ENCODE assay signal across 24 cellular contexts in the genomic region with DNA sequence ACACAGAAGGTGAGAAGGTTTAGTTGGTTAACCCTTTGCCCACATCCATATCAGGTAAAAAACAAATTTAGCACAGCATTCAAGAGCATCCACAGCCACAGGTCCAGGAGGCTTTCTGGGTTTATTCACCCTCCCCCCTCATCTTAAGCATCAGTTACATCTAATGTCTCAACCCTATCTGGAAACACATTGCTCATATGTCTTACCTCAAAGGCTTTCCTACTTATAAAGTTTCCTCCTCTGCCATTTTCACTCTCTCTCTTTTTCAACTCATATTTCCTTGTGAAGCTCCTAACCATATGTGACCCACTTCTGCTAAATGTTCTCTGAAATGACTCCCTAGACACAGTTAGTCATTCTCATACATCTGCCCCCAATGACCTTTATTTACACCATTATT. TPM values are rescaled to one million over a fixed set of nuclear protein-coding genes. Genes with fewer than 3 reads are reported as not detected.
DNase-seq lines count a peak whose midpoint lies in the region; ATAC-seq and TF ChIP-seq lines count a peak whose summit lies in the region.
"Had no signal": no experiment of that assay in that cellular context is flagged by ENCODE, and none has a peak within 500 bp of the region (broad histone marks: within the 10 kb centered on the region; RNA-seq: fewer than 3 reads in every experiment).

No MANE protein-coding gene starts in this region.

- no peak overlapping the region for H3K4me3 ChIP-seq in IMR-90 (ENCODE audit: insufficient read depth, low read depth, low read length)
- H3K4me3 ChIP-seq: breast epithelium, gastrocnemius medialis, left ventricle myocardium inferior, tibial nerve had no signal

- BruUV-seq in IMR-90 (replicated peaks; lab: Mats Ljungman, UMichigan) = no TSS peak

- H3K4me3 Mint-ChIP-seq in activated T-cell treated with anti-CD3 and anti-CD28 coated beads, Interleukin-2, amount 50 U/mL, for 24 hours = peak overlapping the region; percentile 34
- peak overlapping the region; percentile 15 for H3K4me3 Mint-ChIP-seq in T-helper 2 cell treated with Interferon-gamma antibody and Interleukin-4, amounts not matched to agents 5 μg/mL and 100 μg/mL, for 36 hours
- H3K4me3 Mint-ChIP-seq: naive thymus-derived CD4-positive, alpha-beta T cell; T-helper 1 cell treated with Interleukin-12 subunit alpha and Interleukin-12 subunit beta and Interleukin-4 antibody, amounts not matched to agents 30 μg/mL and 1 μg/mL, for 36 hours had no signal

- POLR2A ChIA-PET in IMR-90 (lab: Charles Lee; ENCODE audit: unreplicated experiment) = no interaction called here

- intact Hi-C loops in IMR-90 (cut with micrococcal nuclease) = no loop called here

- DNase-seq in activated T-cell treated with anti-CD3 and anti-CD28 coated beads, Interleukin-2, amount 50 U/mL, for 24 hours = no peak
- DNase-seq in activated T-cell treated with anti-CD3 and anti-CD28 coated beads, Interleukin-2, amount 50 U/mL, for 1 hour = no peak
- DNase-seq in IMR-90 (no peak), iris pigment epithelial cell (ENCODE audit: low read depth) (peak; percentile 44), NCI-H187 (lab: John Stamatoyannopoulos, UW) (no peak), NCI-H2029 (lab: John Stamatoyannopoulos, UW) (no peak)
- peak; percentile 42 for DNase-seq in T-helper 2 cell treated with Interferon-gamma antibody and Interleukin-4, amounts not matched to agents 5 μg/mL and 100 μg/mL, for 36 hours (ENCODE audit: low spot score)
- DNase-seq: amygdala; effector memory CD4-positive, alpha-beta T cell; erythroblast; gastrocnemius medialis; H7; hypothalamus; KBM-7; left ventricle myocardium inferior; naive thymus-derived CD4-positive, alpha-beta T cell; NCI-H1092; NCI-H1930; NCI-H526 treated with DMSO at 0.1 percent for 48 hours had no signal

- H3K9ac ChIP-seq in IMR-90 (ENCODE audit: low read depth, low read length) = no peak overlapping the region

- no peak overlapping the region for H2BK5ac ChIP-seq in IMR-90 (ENCODE audit: low read depth, low read length, poor library complexity, severe bottlenecking)

- H3K4me2 ChIP-seq in IMR-90 (ENCODE audit: low read depth, low read length) = no peak overlapping the region

- no peak for TF ChIP-seq CTCF in IMR-90 (conservative IDR thresholded peaks at IDR 0.05; ENCODE audit: low read depth, low read length)

- no peaks in the 10 kb centered on the region for H3K36me3 ChIP-seq in IMR-90 (ENCODE audit: control insufficient read depth, insufficient read depth, low read length)
- H3K36me3 ChIP-seq: breast epithelium, gastrocnemius medialis, left ventricle myocardium inferior, tibial nerve had no signal

- H3K27me3 ChIP-seq in IMR-90 (ENCODE audit: control insufficient read depth, insufficient read depth, low read length) = no peaks in the 10 kb centered on the region
- H3K27me3 ChIP-seq: breast epithelium, gastrocnemius medialis, tibial nerve had no signal

- peaks cover 18% of the 10 kb centered on the region for H3K9me3 Mint-ChIP-seq in activated T-cell treated with anti-CD3 and anti-CD28 coated beads, Interleukin-2, amount 50 U/mL, for 24 hours
- peaks cover 11% of the 10 kb centered on the region for H3K9me3 Mint-ChIP-seq in T-helper 2 cell treated with Interferon-gamma antibody and Interleukin-4, amounts not matched to agents 5 μg/mL and 100 μg/mL, for 36 hours

- dilution Hi-C loops in IMR-90 (cut with HindIII; ENCODE audit: low sequenced_read_pairs, unreplicated experiment) = no loop called here

- no peak overlapping the region for H3K4ac ChIP-seq in IMR-90 (ENCODE audit: low read depth, low read length)

- H3K27ac ChIP-seq in IMR-90 (ENCODE audit: insufficient read depth, low read length) = no peak overlapping the region
- H3K27ac ChIP-seq: breast epithelium, C4-2B, gastrocnemius medialis, left ventricle myocardium inferior, tibial nerve had no signal

- H4K20me1 ChIP-seq in IMR-90 (ENCODE audit: insufficient read depth, low read length) = no peaks in the 10 kb centered on the region

- no peaks in the 10 kb centered on the region for H3K79me1 ChIP-seq in IMR-90 (ENCODE audit: low read depth in 1 of 2, low read length in 2 of 2)

- no peaks in the 10 kb centered on the region for H3K36me3 Mint-ChIP-seq in activated T-cell treated with anti-CD3 and anti-CD28 coated beads, Interleukin-2, amount 50 U/mL, for 24 hours (ENCODE audit: low read depth)
- peaks cover 16% of the 10 kb centered on the region for H3K36me3 Mint-ChIP-seq in T-helper 2 cell treated with Interferon-gamma antibody and Interleukin-4, amounts not matched to agents 5 μg/mL and 100 μg/mL, for 36 hours (ENCODE audit: low read depth)

- no peak overlapping the region for H4K8ac ChIP-seq in IMR-90 (ENCODE audit: low read depth in 2 of 2, low read length in 2 of 2)

- no peak overlapping the region for H2AFZ ChIP-seq in IMR-90 (replicated peaks; ENCODE audit: low read length, poor library complexity)

- TF ChIP-seq POLR2A in IMR-90 (IDR thresholded peaks at IDR 0.05; ENCODE audit: low read depth, low read length) = no peak

- no peak overlapping the region for H3K56ac ChIP-seq in IMR-90 (ENCODE audit: extremely low read depth, insufficient read depth, low read length)

- peak overlapping the region; percentile 94 for H3K27ac Mint-ChIP-seq in activated T-cell treated with anti-CD3 and anti-CD28 coated beads, Interleukin-2, amount 50 U/mL, for 24 hours
- peak overlapping the region; percentile 42 for H3K27ac Mint-ChIP-seq in T-helper 2 cell treated with Interferon-gamma antibody and Interleukin-4, amounts not matched to agents 5 μg/mL and 100 μg/mL, for 36 hours
- H3K27ac Mint-ChIP-seq: T-helper 1 cell treated with Interleukin-12 subunit alpha and Interleukin-12 subunit beta and Interleukin-4 antibody, amounts not matched to agents 30 μg/mL and 1 μg/mL, for 36 hours had no signal

- no peak for TF ChIP-seq RAD21 in IMR-90 (IDR thresholded peaks at IDR 0.05; ENCODE audit: low read length)

- no peaks in the 10 kb centered on the region for H3K9me1 ChIP-seq in IMR-90 (ENCODE audit: insufficient read depth, low read length)

- H4K91ac ChIP-seq in IMR-90 (ENCODE audit: insufficient read depth, low read depth, low read length) = no peak overlapping the region

- no peak overlapping the region for H4K5ac ChIP-seq in IMR-90 (ENCODE audit: low read depth, low read length)

- no peak for ATAC-seq in IMR-90 (ENCODE audit: low read depth)
- no peak for ATAC-seq in GM19455 (IDR thresholded peaks at IDR 0.05; ENCODE audit: unreplicated experiment)
- ATAC-seq: gastrocnemius medialis; naive thymus-derived CD4-positive, alpha-beta T cell had no signal

- CTCF ChIA-PET in IMR-90 (lab: Yijun Ruan, JAX) = interaction anchor here (0.5 kb wide), 1 partner anchor 594 kb away, joined by 5 read pairs; no protein-coding TSS in a partner anchor

- H3K23ac ChIP-seq in IMR-90 (ENCODE audit: low read depth, low read length) = no peak overlapping the region

- no peak overlapping the region for H3K14ac ChIP-seq in IMR-90 (replicated peaks; ENCODE audit: low read depth, low read length)

- H2BK120ac ChIP-seq in IMR-90 (ENCODE audit: low read depth, low read length) = no peak overlapping the region

- in situ Hi-C loops in IMR-90 (cut with MboI; ENCODE audit: low sequenced_read_pairs) = no loop called here

- no peak overlapping the region; the same call in 2 of the 3 replicates for H2BK15ac ChIP-seq in IMR-90 (ENCODE audit: low read depth, low read length)

- H2BK20ac ChIP-seq in IMR-90 (ENCODE audit: low read depth, low read length) = no peak overlapping the region

- H3K4me1 Mint-ChIP-seq in activated T-cell treated with anti-CD3 and anti-CD28 coated beads, Interleukin-2, amount 50 U/mL, for 24 hours (ENCODE audit: low read depth) = peaks cover 53% of the 10 kb centered on the region
- peaks cover 44% of the 10 kb centered on the region for H3K4me1 Mint-ChIP-seq in T-helper 2 cell treated with Interferon-gamma antibody and Interleukin-4, amounts not matched to agents 5 μg/mL and 100 μg/mL, for 36 hours (ENCODE audit: low read depth)

- peak overlapping the region; percentile 12; the same call in 1 of the 2 replicates for H2AK5ac ChIP-seq in IMR-90 (ENCODE audit: low read depth, low read length)

- no peak overlapping the region for H3K18ac ChIP-seq in IMR-90 (ENCODE audit: low read depth, low read length)

- H3K9me3 ChIP-seq in IMR-90 (ENCODE audit: control insufficient read depth, insufficient read depth, low read length) = no peaks in the 10 kb centered on the region
- H3K9me3 ChIP-seq: breast epithelium, gastrocnemius medialis, left ventricle myocardium inferior, tibial nerve had no signal

- no peaks in the 10 kb centered on the region for H3K27me3 Mint-ChIP-seq in activated T-cell treated with anti-CD3 and anti-CD28 coated beads, Interleukin-2, amount 50 U/mL, for 24 hours
- no peaks in the 10 kb centered on the region for H3K27me3 Mint-ChIP-seq in T-helper 2 cell treated with Interferon-gamma antibody and Interleukin-4, amounts not matched to agents 5 μg/mL and 100 μg/mL, for 36 hours (ENCODE audit: low read depth)
- H3K27me3 Mint-ChIP-seq: naive thymus-derived CD4-positive, alpha-beta T cell had no signal

- 0 out of 2 replicates have a peak, but pooled peaks cover 1% of the 10 kb centered on the region for H3K4me1 ChIP-seq in IMR-90 (ENCODE audit: control insufficient read depth, insufficient read depth, low read length)
- H3K4me1 ChIP-seq: breast epithelium, gastrocnemius medialis, left ventricle myocardium inferior, tibial nerve had no signal

- H2AK9ac ChIP-seq in IMR-90 (replicated peaks; ENCODE audit: low read depth, low read length, poor library complexity) = no peak overlapping the region

TF ChIP-seq in IMR-90, 13 proteins besides CTCF, POLR2A, EP300 and RAD21 (continues in another document):
- TF ChIP-seq, protein P1, sequence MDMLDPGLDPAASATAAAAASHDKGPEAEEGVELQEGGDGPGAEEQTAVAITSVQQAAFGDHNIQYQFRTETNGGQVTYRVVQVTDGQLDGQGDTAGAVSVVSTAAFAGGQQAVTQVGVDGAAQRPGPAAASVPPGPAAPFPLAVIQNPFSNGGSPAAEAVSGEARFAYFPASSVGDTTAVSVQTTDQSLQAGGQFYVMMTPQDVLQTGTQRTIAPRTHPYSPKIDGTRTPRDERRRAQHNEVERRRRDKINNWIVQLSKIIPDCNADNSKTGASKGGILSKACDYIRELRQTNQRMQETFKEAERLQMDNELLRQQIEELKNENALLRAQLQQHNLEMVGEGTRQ (IDR thresholded peaks at IDR 0.05; ENCODE audit: low read depth, low read length) = no peak
- TF ChIP-seq NFE2L2 (IDR thresholded peaks at IDR 0.05; ENCODE audit: low read depth, low read length) (no peak), RCOR1 (IDR thresholded peaks at IDR 0.05; ENCODE audit: insufficient replicate concordance, low read length) (no peak), RFX5 (IDR thresholded peaks at IDR 0.05; ENCODE audit: low read depth, low read length) (no peak), MAFK (IDR thresholded peaks at IDR 0.05; ENCODE audit: low read depth, low read length) (no peak)

RNA-seq across cellular contexts. Expression of gene RUNX1, which starts 47.9 kb away (rescaled TPM):
- total RNA-seq in IMR-90 (2012; rRNA removed) = 16.7 and 56.5 TPM in 2 replicates
- 34.5 and 45.0 TPM in 2 replicates for polyA plus RNA-seq in IMR-90 (2012; rRNA removed)
- 33.2 and 58.6 TPM in 2 replicates for polyA plus RNA-seq in IMR-90 (2012; cell fraction: cytosol; rRNA removed)
- polyA plus RNA-seq in IMR-90 (2012; cell fraction: nucleus; rRNA removed; ENCODE audit: low replicate concordance) = 85.5 and 137 TPM in 2 replicates

Comparison
In these comparisons a context has a peak if more than half of its experiments do, and no peak if none do; other contexts are left out.
1. DNase-seq: peak in T-helper 2 cell treated with Interferon-gamma antibody and Interleukin-4, amounts not matched to agents 5 μg/mL and 100 μg/mL, for 36 hours (single experiment) and iris pigment epithelial cell (single experiment); none in activated T-cell treated with anti-CD3 and anti-CD28 coated beads, Interleukin-2, amount 50 U/mL, for 24 hours (single experiment), activated T-cell treated with anti-CD3 and anti-CD28 coated beads, Interleukin-2, amount 50 U/mL, for 1 hour (single experiment), IMR-90 (single experiment), NCI-H187 (0 of 2) and NCI-H2029 (single experiment).